8 cellular contexts compared by ENCODE assay signal in genomic region chrX:231637-232277, GRCh38. TPM values are rescaled to one million over a fixed set of nuclear protein-coding genes. Genes with fewer than 3 reads are reported as not detected.
DNase-seq lines count a peak whose midpoint lies in the region; ATAC-seq and TF ChIP-seq lines count a peak whose summit lies in the region.
"Not testable (repeated sequence)": the region's sequence is repeated elsewhere in the genome, so short reads cannot be mapped to it uniquely, and the experiment has no call there.

No MANE protein-coding gene starts in this region.

- TF ChIP-seq CTCF in CD8-positive, alpha-beta T cell (IDR thresholded peaks at IDR 0.05); heart right ventricle (IDR thresholded peaks at IDR 0.05); gastrocnemius medialis (IDR thresholded peaks at IDR 0.05 in 4 of 5, conservative IDR thresholded peaks at IDR 0.05 in 1 of 5): not testable (repeated sequence)

- H3K4me1 ChIP-seq in CD8-positive, alpha-beta T cell (ENCODE audit: insufficient read depth, low read length); heart right ventricle; gastrocnemius medialis: not testable (repeated sequence)

- not testable (repeated sequence) for H3K9me3 Mint-ChIP-seq in CD8-positive, alpha-beta T cell; activated T-cell treated with anti-CD3 and anti-CD28 coated beads, Interleukin-2, amount 50 U/mL, for 72 hours

- DNase-seq in CD8-positive, alpha-beta T cell; activated T-cell treated with anti-CD3 and anti-CD28 coated beads, Interleukin-2, amount 50 U/mL, for 72 hours; heart right ventricle; gastrocnemius medialis: not testable (repeated sequence)

- not testable (repeated sequence) for H3K36me3 Mint-ChIP-seq in CD8-positive, alpha-beta T cell; activated T-cell treated with anti-CD3 and anti-CD28 coated beads, Interleukin-2, amount 50 U/mL, for 72 hours (ENCODE audit: insufficient read depth in 2 of 2)

- H3K27me3 Mint-ChIP-seq in CD8-positive, alpha-beta T cell (ENCODE audit: low read depth); activated T-cell treated with anti-CD3 and anti-CD28 coated beads, Interleukin-2, amount 50 U/mL, for 72 hours (ENCODE audit: low read depth): not testable (repeated sequence)

- intact Hi-C loops in CD8-positive, alpha-beta T cell (cut with DNase I, micrococcal nuclease); heart right ventricle (cut with DNase I); gastrocnemius medialis (cut with DNase I; ENCODE audit: low total_unique reads): not testable (repeated sequence)

- H3K27ac Mint-ChIP-seq in CD8-positive, alpha-beta T cell; activated T-cell treated with anti-CD3 and anti-CD28 coated beads, Interleukin-2, amount 50 U/mL, for 72 hours: not testable (repeated sequence)

- CTCF ChIA-PET in CD8-positive, alpha-beta T cell (lab: Charles Lee), result not testable (repeated sequence)

- not testable (repeated sequence) for H3K4me3 ChIP-seq in CD8-positive, alpha-beta T cell (ENCODE audit: low read depth, low read length); heart right ventricle; gastrocnemius medialis

- ATAC-seq in CD8-positive, alpha-beta T cell, result peak; percentile 92
- ATAC-seq in GM19035 (IDR thresholded peaks at IDR 0.05; ENCODE audit: unreplicated experiment) (peak; percentile 90), GM21576 (IDR thresholded peaks at IDR 0.05; ENCODE audit: unreplicated experiment) (peak; percentile 91), HG02981 (IDR thresholded peaks at IDR 0.05; ENCODE audit: unreplicated experiment) (peak; percentile 89), HG03520 (IDR thresholded peaks at IDR 0.05; ENCODE audit: unreplicated experiment) (peak; percentile 96), heart right ventricle (peak; percentile 52 to 99 (median 96)), gastrocnemius medialis (peak; percentile 75 to 92)
- peak; percentile 91 to 92 for ATAC-seq in activated T-cell treated with anti-CD3 and anti-CD28 coated beads, Interleukin-2, amount 50 U/mL, for 72 hours (replicated peaks in 1 of 2)

- not testable (repeated sequence) for H3K27me3 ChIP-seq in CD8-positive, alpha-beta T cell (ENCODE audit: insufficient read depth, low read length); heart right ventricle; gastrocnemius medialis

- no CpG with 5 or more reads among the region's 45 CpGs for WGBS in heart right ventricle, 2 donors

- H3K4me3 Mint-ChIP-seq in CD8-positive, alpha-beta T cell; activated T-cell treated with anti-CD3 and anti-CD28 coated beads, Interleukin-2, amount 50 U/mL, for 72 hours: not testable (repeated sequence)

- not testable (repeated sequence) for H3K27ac ChIP-seq in CD8-positive, alpha-beta T cell (ENCODE audit: low read depth, low read length); heart right ventricle; gastrocnemius medialis

- not testable (repeated sequence) for H3K36me3 ChIP-seq in CD8-positive, alpha-beta T cell (ENCODE audit: insufficient read depth, low read length); heart right ventricle; gastrocnemius medialis

- H3K9me3 ChIP-seq in CD8-positive, alpha-beta T cell (ENCODE audit: low read length); heart right ventricle; gastrocnemius medialis: not testable (repeated sequence)

- in situ Hi-C loops in gastrocnemius medialis (cut with MboI; ENCODE audit: low sequenced_read_pairs in 4 of 4), result not testable (repeated sequence)

- not testable (repeated sequence) for TF ChIP-seq POLR2A in gastrocnemius medialis (IDR thresholded peaks at IDR 0.05)

- POLR2A ChIA-PET in CD8-positive, alpha-beta T cell (lab: Charles Lee), result not testable (repeated sequence)

- H3K4me1 Mint-ChIP-seq in CD8-positive, alpha-beta T cell (ENCODE audit: low read depth); activated T-cell treated with anti-CD3 and anti-CD28 coated beads, Interleukin-2, amount 50 U/mL, for 72 hours (ENCODE audit: low read depth): not testable (repeated sequence)

RNA-seq across cellular contexts. Expression of gene PLCXD1, which starts 49.4 kb away (rescaled TPM):
- total RNA-seq in CD8-positive, alpha-beta T cell, result 10 to 100 TPM; 18.3 to 19.3 TPM
- 10 to 100 TPM; 52.2 to 72.0 TPM for total RNA-seq in activated T-cell treated with anti-CD3 and anti-CD28 coated beads, Interleukin-2, amount 50 U/mL, for 72 hours
- 1 to 10 TPM; 1.9 to 6.5 (median 2.7) TPM for total RNA-seq in heart right ventricle
- polyA plus RNA-seq in heart right ventricle, result 10 to 100 TPM in 1 of 2 donors, 1 to 10 TPM in 1; 3.0 to 19.9 TPM
- total RNA-seq in gastrocnemius medialis, result 1 to 10 TPM in 1 of 4 donors, under 1 TPM in 3; 0.36 to 1.7 (median 0.66) TPM
